In the genomic region with DNA sequence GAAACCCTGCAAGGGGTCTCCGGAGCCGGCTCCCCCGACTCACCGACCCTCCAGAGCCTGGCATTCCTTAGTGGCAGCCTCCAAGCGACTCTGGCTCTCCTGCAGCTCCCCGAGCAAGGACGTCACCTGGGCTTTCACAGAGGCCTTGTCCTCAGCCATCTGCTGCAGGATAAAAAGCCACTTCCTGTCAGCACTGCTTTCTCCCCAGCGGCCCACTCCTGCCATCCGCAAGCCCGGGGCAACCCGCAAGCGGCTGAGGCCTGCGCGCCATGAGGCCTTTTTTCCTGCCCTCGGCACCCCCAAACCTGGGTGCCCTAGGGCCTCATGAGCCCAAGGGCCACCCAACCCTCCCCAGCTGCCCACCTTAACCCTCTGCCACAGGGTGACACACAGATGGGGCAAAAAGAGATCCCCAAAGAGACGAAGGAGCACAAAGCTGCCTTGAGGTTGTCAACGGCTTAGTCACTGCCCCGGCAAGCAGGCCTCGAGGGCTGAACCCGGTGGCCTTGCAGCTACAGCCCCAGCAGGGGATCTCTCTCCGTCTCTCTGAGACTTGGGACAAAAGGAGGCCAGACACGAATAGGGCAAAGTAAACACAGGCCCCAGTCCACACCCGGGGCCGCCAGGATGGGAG, we compare ENCODE assay signal across 12 cellular contexts. TPM values are rescaled to one million over a fixed set of nuclear protein-coding genes. Genes with fewer than 3 reads are reported as not detected.
DNase-seq lines count a peak whose midpoint lies in the region; ATAC-seq, FAIRE-seq and TF ChIP-seq lines count a peak whose summit lies in the region.
"Not testable (repeated sequence)": the region's sequence is repeated elsewhere in the genome, so short reads cannot be mapped to it uniquely, and the experiment has no call there.
"Had no signal": no experiment of that assay in that cellular context is flagged by ENCODE, and none has a peak within 500 bp of the region (broad histone marks: within the 10 kb centered on the region; RNA-seq: fewer than 3 reads in every experiment).

No MANE protein-coding gene starts in this region.

- H3K9me3 Mint-ChIP-seq in T-cell; activated CD8-positive, alpha-beta T cell treated with anti-CD3 and anti-CD28 coated beads, Interleukin-2, amount 10 ng/mL, durations not matched to agents 7 days and 5 days (ENCODE audit: insufficient read depth); activated naive CD4-positive, alpha-beta T cell treated with anti-CD3 and anti-CD28 coated beads, Interleukin-2, amount 50 U/mL, for 72 hours; effector memory CD8-positive, alpha-beta T cell; naive thymus-derived CD8-positive, alpha-beta T cell; stimulated activated naive CD8-positive, alpha-beta T cell treated with anti-CD3 and anti-CD28 coated beads, Interleukin-15, amount 100 ng/mL, for 72 hours: not testable (repeated sequence)

- POLR2A ChIA-PET in T-cell (lab: Charles Lee); activated CD8-positive, alpha-beta T cell treated with anti-CD3 and anti-CD28 coated beads, Interleukin-2, amount 10 ng/mL, durations not matched to agents 7 days and 5 days (lab: Charles Lee); naive thymus-derived CD8-positive, alpha-beta T cell (lab: Charles Lee): not testable (repeated sequence)

- peak; percentile 62 for FAIRE-seq in GM12891 (lab: Jason Lieb, UNC)

- not testable (repeated sequence) for DNase-seq in GM12891 (ENCODE audit: insufficient read length, low spot score); T-cell; activated CD8-positive, alpha-beta T cell treated with anti-CD3 and anti-CD28 coated beads, Interleukin-2, amount 10 ng/mL, durations not matched to agents 7 days and 5 days; activated naive CD4-positive, alpha-beta T cell treated with anti-CD3 and anti-CD28 coated beads, Interleukin-2, amount 50 U/mL, for 72 hours (ENCODE audit: low spot score in 2 of 2); effector memory CD8-positive, alpha-beta T cell; naive thymus-derived CD8-positive, alpha-beta T cell; stimulated activated naive CD8-positive, alpha-beta T cell treated with anti-CD3 and anti-CD28 coated beads, Interleukin-15, amount 100 ng/mL, for 72 hours

- not testable (repeated sequence) for H3K4me3 Mint-ChIP-seq in T-cell; activated CD8-positive, alpha-beta T cell treated with anti-CD3 and anti-CD28 coated beads, Interleukin-2, amount 10 ng/mL, durations not matched to agents 7 days and 5 days; effector memory CD8-positive, alpha-beta T cell; naive thymus-derived CD8-positive, alpha-beta T cell; stimulated activated naive CD8-positive, alpha-beta T cell treated with anti-CD3 and anti-CD28 coated beads, Interleukin-15, amount 100 ng/mL, for 72 hours

- not testable (repeated sequence) for H3K27ac Mint-ChIP-seq in T-cell; activated CD8-positive, alpha-beta T cell treated with anti-CD3 and anti-CD28 coated beads, Interleukin-2, amount 10 ng/mL, durations not matched to agents 7 days and 5 days; activated naive CD4-positive, alpha-beta T cell treated with anti-CD3 and anti-CD28 coated beads, Interleukin-2, amount 50 U/mL, for 72 hours; effector memory CD8-positive, alpha-beta T cell; naive thymus-derived CD8-positive, alpha-beta T cell; stimulated activated naive CD8-positive, alpha-beta T cell treated with anti-CD3 and anti-CD28 coated beads, Interleukin-15, amount 100 ng/mL, for 72 hours

- CTCF ChIA-PET in T-cell (lab: Charles Lee); activated CD8-positive, alpha-beta T cell treated with anti-CD3 and anti-CD28 coated beads, Interleukin-2, amount 10 ng/mL, durations not matched to agents 7 days and 5 days (lab: Charles Lee): not testable (repeated sequence)

- not testable (repeated sequence) for H3K27me3 Mint-ChIP-seq in T-cell; activated CD8-positive, alpha-beta T cell treated with anti-CD3 and anti-CD28 coated beads, Interleukin-2, amount 10 ng/mL, durations not matched to agents 7 days and 5 days (ENCODE audit: low read depth); effector memory CD8-positive, alpha-beta T cell; naive thymus-derived CD8-positive, alpha-beta T cell; stimulated activated naive CD8-positive, alpha-beta T cell treated with anti-CD3 and anti-CD28 coated beads, Interleukin-15, amount 100 ng/mL, for 72 hours

- not testable (repeated sequence) for H3K4me1 Mint-ChIP-seq in T-cell; activated CD8-positive, alpha-beta T cell treated with anti-CD3 and anti-CD28 coated beads, Interleukin-2, amount 10 ng/mL, durations not matched to agents 7 days and 5 days (ENCODE audit: low read depth); effector memory CD8-positive, alpha-beta T cell (ENCODE audit: low read depth in 2 of 2); naive thymus-derived CD8-positive, alpha-beta T cell; stimulated activated naive CD8-positive, alpha-beta T cell treated with anti-CD3 and anti-CD28 coated beads, Interleukin-15, amount 100 ng/mL, for 72 hours

- not testable (repeated sequence) for H3K36me3 Mint-ChIP-seq in T-cell; activated CD8-positive, alpha-beta T cell treated with anti-CD3 and anti-CD28 coated beads, Interleukin-2, amount 10 ng/mL, durations not matched to agents 7 days and 5 days (ENCODE audit: low read depth); activated naive CD4-positive, alpha-beta T cell treated with anti-CD3 and anti-CD28 coated beads, Interleukin-2, amount 50 U/mL, for 72 hours; effector memory CD8-positive, alpha-beta T cell (ENCODE audit: insufficient read depth); naive thymus-derived CD8-positive, alpha-beta T cell

- peak; percentile 76 to 86 (median 81) for ATAC-seq in T-cell (replicated peaks in 1 of 4)
- peak; percentile 90 for ATAC-seq in activated CD8-positive, alpha-beta T cell treated with anti-CD3 and anti-CD28 coated beads, Interleukin-2, amount 10 ng/mL, durations not matched to agents 7 days and 5 days
- peak; percentile 83 to 84 for ATAC-seq in activated naive CD4-positive, alpha-beta T cell treated with anti-CD3 and anti-CD28 coated beads, Interleukin-2, amount 50 U/mL, for 72 hours
- peak; percentile 81 for ATAC-seq in effector memory CD8-positive, alpha-beta T cell (replicated peaks)
- peak; percentile 83 to 85 for ATAC-seq in naive thymus-derived CD8-positive, alpha-beta T cell
- peak; percentile 89 for ATAC-seq in stimulated activated naive CD8-positive, alpha-beta T cell treated with anti-CD3 and anti-CD28 coated beads, Interleukin-15, amount 100 ng/mL, for 72 hours

- TF ChIP-seq POLR2A in GM12891 (IDR thresholded peaks at IDR 0.05; ENCODE audit: low read depth, low read length) = not testable (repeated sequence)

RNA-seq across cellular contexts. Expression of gene CTAG2, which starts 7.5 kb away (rescaled TPM):
- polyA plus RNA-seq in GM12891 (2012; ENCODE audit: low read depth, missing spikeins) = not detected
- 1 to 10 TPM in 1 of 5 donors, not detected in 4; 3.4 TPM for total RNA-seq in T-cell
- total RNA-seq in activated CD8-positive, alpha-beta T cell treated with anti-CD3 and anti-CD28 coated beads, Interleukin-2, amount 10 ng/mL, durations not matched to agents 7 days and 5 days = not detected
- not detected for total RNA-seq in activated naive CD4-positive, alpha-beta T cell treated with anti-CD3 and anti-CD28 coated beads, Interleukin-2, amount 50 U/mL, for 72 hours
- total RNA-seq in naive thymus-derived CD8-positive, alpha-beta T cell = 10 to 100 TPM; 12.0 to 13.4 TPM
- not detected for polyA plus RNA-seq in naive thymus-derived CD8-positive, alpha-beta T cell
- total RNA-seq: H9 had no signal
- polyA plus RNA-seq: A549, AG04450, GM23338 had no signal

RNA-seq across cellular contexts. Expression of gene CTAG1B, which starts 26.8 kb away (rescaled TPM):
- polyA plus RNA-seq in GM12891 (2012; ENCODE audit: low read depth, missing spikeins) = not detected
- total RNA-seq in T-cell = not detected
- total RNA-seq in activated CD8-positive, alpha-beta T cell treated with anti-CD3 and anti-CD28 coated beads, Interleukin-2, amount 10 ng/mL, durations not matched to agents 7 days and 5 days = not detected
- total RNA-seq in activated naive CD4-positive, alpha-beta T cell treated with anti-CD3 and anti-CD28 coated beads, Interleukin-2, amount 50 U/mL, for 72 hours = not detected
- not detected for total RNA-seq in naive thymus-derived CD8-positive, alpha-beta T cell
- polyA plus RNA-seq in naive thymus-derived CD8-positive, alpha-beta T cell = not detected
- total RNA-seq: Daoy, GM23338, H9 had no signal
- polyA plus RNA-seq: A549, AG04450, GM23338 had no signal
